In genomic region chr9:79917417-79917816, GRCh38 we compare ENCODE assay signal across 20 cellular contexts.
"Had no signal": no experiment of that assay in that cellular context is flagged by ENCODE, and none has a peak within 500 bp of the region (broad histone marks: within the 10 kb centered on the region; RNA-seq: fewer than 3 reads in every experiment).

No MANE protein-coding gene starts in this region.

- H3K27me3 Mint-ChIP-seq: activated CD4-positive, alpha-beta memory T cell treated with anti-CD3 and anti-CD28 coated beads, Interleukin-2, amount 10 ng/mL, durations not matched to agents 7 days and 5 days; activated CD8-positive, alpha-beta memory T cell treated with anti-CD3 and anti-CD28 coated beads, Interleukin-2, amount 10 ng/mL, durations not matched to agents 7 days and 5 days; activated T-helper 17 cell treated with anti-CD3 and anti-CD28 coated beads, Interleukin-2, amount 50 U/mL, for 72 hours; central memory CD8-positive, alpha-beta T cell; naive thymus-derived CD4-positive, alpha-beta T cell had no signal

- H3K9me3 Mint-ChIP-seq: activated CD4-positive, alpha-beta memory T cell treated with anti-CD3 and anti-CD28 coated beads, Interleukin-2, amount 10 ng/mL, durations not matched to agents 7 days and 5 days; activated naive CD4-positive, alpha-beta T cell treated with anti-CD3 and anti-CD28 coated beads for 36 hours; activated T-helper 17 cell treated with anti-CD3 and anti-CD28 coated beads, Interleukin-2, amount 50 U/mL, for 72 hours; central memory CD8-positive, alpha-beta T cell had no signal

- H3K9me3 ChIP-seq: pancreas, spleen, tibial artery had no signal

- H3K27ac ChIP-seq: coronary artery, neural progenitor cell, pancreas, spleen, tibial artery had no signal

- H3K4me3 Mint-ChIP-seq: activated CD4-positive, alpha-beta memory T cell treated with anti-CD3 and anti-CD28 coated beads, Interleukin-2, amount 10 ng/mL, durations not matched to agents 7 days and 5 days; activated CD8-positive, alpha-beta memory T cell treated with anti-CD3 and anti-CD28 coated beads, Interleukin-2, amount 10 ng/mL, durations not matched to agents 7 days and 5 days; activated naive CD4-positive, alpha-beta T cell treated with anti-CD3 and anti-CD28 coated beads for 36 hours; activated T-helper 17 cell treated with anti-CD3 and anti-CD28 coated beads, Interleukin-2, amount 50 U/mL, for 72 hours; brain; central memory CD8-positive, alpha-beta T cell; naive thymus-derived CD4-positive, alpha-beta T cell; neural progenitor cell had no signal

- H3K36me3 Mint-ChIP-seq: activated CD8-positive, alpha-beta memory T cell treated with anti-CD3 and anti-CD28 coated beads, Interleukin-2, amount 10 ng/mL, durations not matched to agents 7 days and 5 days; brain; naive thymus-derived CD4-positive, alpha-beta T cell; neural progenitor cell had no signal

- H3K4me3 ChIP-seq: coronary artery, neural progenitor cell, pancreas, spleen, tibial artery had no signal

- H3K36me3 ChIP-seq: neural progenitor cell, pancreas, spleen, tibial artery had no signal

- H3K4me1 Mint-ChIP-seq: activated CD4-positive, alpha-beta memory T cell treated with anti-CD3 and anti-CD28 coated beads, Interleukin-2, amount 10 ng/mL, durations not matched to agents 7 days and 5 days; activated CD8-positive, alpha-beta memory T cell treated with anti-CD3 and anti-CD28 coated beads, Interleukin-2, amount 10 ng/mL, durations not matched to agents 7 days and 5 days; activated T-helper 17 cell treated with anti-CD3 and anti-CD28 coated beads, Interleukin-2, amount 50 U/mL, for 72 hours; brain; central memory CD8-positive, alpha-beta T cell; neural progenitor cell had no signal

- H3K27me3 ChIP-seq: neural progenitor cell, pancreas, spleen, tibial artery had no signal

- ATAC-seq: activated CD8-positive, alpha-beta memory T cell treated with anti-CD3 and anti-CD28 coated beads, Interleukin-2, amount 10 ng/mL, durations not matched to agents 7 days and 5 days; activated T-helper 17 cell treated with anti-CD3 and anti-CD28 coated beads, Interleukin-2, amount 50 U/mL, for 72 hours; left ventricle myocardium superior; naive thymus-derived CD4-positive, alpha-beta T cell; pancreas; sciatic nerve had no signal

- H3K27ac Mint-ChIP-seq: activated CD4-positive, alpha-beta memory T cell treated with anti-CD3 and anti-CD28 coated beads, Interleukin-2, amount 10 ng/mL, durations not matched to agents 7 days and 5 days; activated CD8-positive, alpha-beta memory T cell treated with anti-CD3 and anti-CD28 coated beads, Interleukin-2, amount 10 ng/mL, durations not matched to agents 7 days and 5 days; activated naive CD4-positive, alpha-beta T cell treated with anti-CD3 and anti-CD28 coated beads for 36 hours; activated T-helper 17 cell treated with anti-CD3 and anti-CD28 coated beads, Interleukin-2, amount 50 U/mL, for 72 hours; brain; neural progenitor cell had no signal

- H3K4me1 ChIP-seq: neural progenitor cell, pancreas, spleen, tibial artery had no signal

- DNase-seq: activated CD4-positive, alpha-beta memory T cell treated with anti-CD3 and anti-CD28 coated beads, Interleukin-2, amount 10 ng/mL, durations not matched to agents 7 days and 5 days; activated CD4-positive, alpha-beta T cell treated with anti-CD3 and anti-CD28 coated beads for 48 hours; activated CD4-positive, CD25-positive, alpha-beta regulatory T cell; activated CD8-positive, alpha-beta memory T cell treated with anti-CD3 and anti-CD28 coated beads, Interleukin-2, amount 10 ng/mL, durations not matched to agents 7 days and 5 days; activated naive CD4-positive, alpha-beta T cell treated with anti-CD3 and anti-CD28 coated beads for 36 hours; left ventricle myocardium superior; naive thymus-derived CD4-positive, alpha-beta T cell; pancreas; spleen; stimulated activated CD8-positive, alpha-beta memory T cell treated with anti-CD3 and anti-CD28 coated beads, Interleukin-4, amount 100 ng/mL, for 48 hours; stimulated activated naive CD4-positive, alpha-beta T cell; T-helper 1 cell; T-helper 9 cell; tibial artery had no signal
